ENCODE assay signal across 8 cellular contexts in the genomic region with DNA sequence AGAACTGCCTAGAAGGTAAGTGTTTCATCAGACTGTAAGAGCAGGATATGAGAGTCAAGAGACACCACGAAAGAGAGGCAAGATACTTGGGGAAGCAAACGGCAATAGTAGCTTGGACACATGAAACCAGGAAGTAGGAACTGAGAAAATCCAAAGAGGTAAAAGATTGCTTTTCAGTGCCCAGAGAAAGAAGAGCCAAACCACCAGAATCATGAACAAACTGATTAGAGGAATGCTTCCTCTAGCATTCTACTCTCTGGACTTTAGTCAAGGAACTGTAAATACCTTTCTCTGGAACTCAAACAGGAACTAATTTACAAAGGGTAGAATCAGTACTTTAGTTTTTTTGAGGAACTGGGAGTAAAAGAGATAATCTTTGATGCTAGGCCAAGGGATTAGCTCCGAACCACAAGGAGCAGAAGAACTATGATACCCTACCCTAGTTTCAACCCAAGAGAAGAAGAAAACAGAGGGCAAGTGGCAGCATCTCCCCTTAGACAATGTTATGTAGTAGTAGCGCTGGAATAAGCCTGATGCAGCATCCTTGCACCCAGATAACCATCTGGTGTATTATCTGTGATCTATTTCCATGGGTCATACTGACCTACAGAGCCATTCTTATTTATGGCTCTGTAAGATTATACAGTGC. TPM values are rescaled to one million over a fixed set of nuclear protein-coding genes. Genes with fewer than 3 reads are reported as not detected.
A peak's percentile ranks its signal among the peaks of the same experiment; 100 is the strongest.
DNase-seq lines count a peak whose midpoint lies in the region; ATAC-seq and TF ChIP-seq lines count a peak whose summit lies in the region.

No MANE protein-coding gene starts in this region.

- peaks cover 38% of the 10 kb centered on the region for H3K4me1 Mint-ChIP-seq in T-helper 17 cell
- H3K4me1 Mint-ChIP-seq in activated naive CD4-positive, alpha-beta T cell treated with anti-CD3 and anti-CD28 coated beads, Interleukin-2, amount 10 ng/mL, durations not matched to agents 7 days and 5 days: peaks cover 49% of the 10 kb centered on the region
- peaks cover 25% of the 10 kb centered on the region for H3K4me1 Mint-ChIP-seq in CD8-positive, alpha-beta T cell (ENCODE audit: low read depth)

- H3K9me3 ChIP-seq in T-helper 17 cell (ENCODE audit: control insufficient read depth, low read length, poor library complexity, severe bottlenecking): no peaks in the 10 kb centered on the region
- no peaks in the 10 kb centered on the region for H3K9me3 ChIP-seq in CD8-positive, alpha-beta T cell (ENCODE audit: low read length)

- DNase-seq in T-helper 17 cell: no peak
- peak; percentile 12 for DNase-seq in pons (ENCODE audit: low spot score)
- DNase-seq in activated naive CD4-positive, alpha-beta T cell treated with anti-CD3 and anti-CD28 coated beads, Interleukin-2, amount 10 ng/mL, durations not matched to agents 7 days and 5 days: no peak
- DNase-seq in CD8-positive, alpha-beta T cell: no peak
- DNase-seq in EL: no peak
- no peak for DNase-seq in NCI-H226

- CTCF ChIA-PET in activated naive CD4-positive, alpha-beta T cell treated with anti-CD3 and anti-CD28 coated beads, Interleukin-2, amount 10 ng/mL, durations not matched to agents 7 days and 5 days (lab: Charles Lee): interaction anchor here (1.1 kb wide), 1 partner anchor 10 kb away, joined by 3 read pairs; no protein-coding TSS in a partner anchor
- CTCF ChIA-PET in CD8-positive, alpha-beta T cell (lab: Charles Lee): no interaction called here

- ATAC-seq in GM18870 (IDR thresholded peaks at IDR 0.05; ENCODE audit: unreplicated experiment) (peak; percentile 58), HG03045 (IDR thresholded peaks at IDR 0.05; ENCODE audit: unreplicated experiment) (peak; percentile 44), T-helper 17 cell (no peak)
- ATAC-seq in CD8-positive, alpha-beta T cell: no peak

- H3K27ac Mint-ChIP-seq in T-helper 17 cell: peak overlapping the region; percentile 77
- H3K27ac Mint-ChIP-seq in activated naive CD4-positive, alpha-beta T cell treated with anti-CD3 and anti-CD28 coated beads, Interleukin-2, amount 10 ng/mL, durations not matched to agents 7 days and 5 days: no peak overlapping the region
- H3K27ac Mint-ChIP-seq in CD8-positive, alpha-beta T cell: no peak overlapping the region

- H3K36me3 ChIP-seq in CD8-positive, alpha-beta T cell (ENCODE audit: insufficient read depth, low read length): no peaks in the 10 kb centered on the region

- H3K36me3 Mint-ChIP-seq in T-helper 17 cell (ENCODE audit: low read depth): peaks cover 2% of the 10 kb centered on the region
- H3K36me3 Mint-ChIP-seq in activated naive CD4-positive, alpha-beta T cell treated with anti-CD3 and anti-CD28 coated beads, Interleukin-2, amount 10 ng/mL, durations not matched to agents 7 days and 5 days: peaks cover 27% of the 10 kb centered on the region
- H3K36me3 Mint-ChIP-seq in CD8-positive, alpha-beta T cell: peaks cover 32% of the 10 kb centered on the region

- H3K27me3 ChIP-seq in CD8-positive, alpha-beta T cell (ENCODE audit: insufficient read depth, low read length): no peaks in the 10 kb centered on the region

- no peak for TF ChIP-seq CTCF in CD8-positive, alpha-beta T cell (IDR thresholded peaks at IDR 0.05)

- H3K4me1 ChIP-seq in CD8-positive, alpha-beta T cell (ENCODE audit: insufficient read depth, low read length): peaks cover 11% of the 10 kb centered on the region

- no peak overlapping the region for H3K4me3 Mint-ChIP-seq in T-helper 17 cell
- no peak overlapping the region for H3K4me3 Mint-ChIP-seq in activated naive CD4-positive, alpha-beta T cell treated with anti-CD3 and anti-CD28 coated beads, Interleukin-2, amount 10 ng/mL, durations not matched to agents 7 days and 5 days
- no peak overlapping the region for H3K4me3 Mint-ChIP-seq in CD8-positive, alpha-beta T cell

- intact Hi-C loops in CD8-positive, alpha-beta T cell (cut with DNase I, micrococcal nuclease): no loop called here

- no peak overlapping the region for H3K27ac ChIP-seq in CD8-positive, alpha-beta T cell (ENCODE audit: low read depth, low read length)

- no peaks in the 10 kb centered on the region for H3K27me3 Mint-ChIP-seq in T-helper 17 cell
- H3K27me3 Mint-ChIP-seq in activated naive CD4-positive, alpha-beta T cell treated with anti-CD3 and anti-CD28 coated beads, Interleukin-2, amount 10 ng/mL, durations not matched to agents 7 days and 5 days: no peaks in the 10 kb centered on the region
- no peaks in the 10 kb centered on the region for H3K27me3 Mint-ChIP-seq in CD8-positive, alpha-beta T cell (ENCODE audit: low read depth)

- no peaks in the 10 kb centered on the region for H3K9me3 Mint-ChIP-seq in activated naive CD4-positive, alpha-beta T cell treated with anti-CD3 and anti-CD28 coated beads, Interleukin-2, amount 10 ng/mL, durations not matched to agents 7 days and 5 days
- no peaks in the 10 kb centered on the region for H3K9me3 Mint-ChIP-seq in CD8-positive, alpha-beta T cell

- POLR2A ChIA-PET in CD8-positive, alpha-beta T cell (lab: Charles Lee): no interaction called here

- H3K4me3 ChIP-seq in CD8-positive, alpha-beta T cell (ENCODE audit: low read depth, low read length): no peak overlapping the region

RNA-seq across cellular contexts. Expression of gene EFCAB9, which starts 41.3 kb away (rescaled TPM):
- not detected for total RNA-seq in T-helper 17 cell
- total RNA-seq in CD8-positive, alpha-beta T cell: not detected

RNA-seq across cellular contexts. Expression of gene STK10, which starts 47.2 kb away (rescaled TPM):
- 100 to 1,000 TPM; 403 to 408 TPM for total RNA-seq in T-helper 17 cell
- total RNA-seq in CD8-positive, alpha-beta T cell: 100 to 1,000 TPM; 172 to 182 TPM

RNA-seq across cellular contexts. Expression of gene UBTD2, which starts 48.3 kb away (rescaled TPM):
- 1 to 10 TPM; 3.5 to 3.9 TPM for total RNA-seq in T-helper 17 cell
- under 1 TPM; 0.78 to 0.79 TPM for total RNA-seq in CD8-positive, alpha-beta T cell

Comparison
In these comparisons a context has a peak if more than half of its experiments do, and no peak if none do; other contexts are left out.
1. ATAC-seq: peak in GM18870 (single experiment) and HG03045 (single experiment); none in T-helper 17 cell (single experiment) and CD8-positive, alpha-beta T cell (single experiment).